In the genomic region with DNA sequence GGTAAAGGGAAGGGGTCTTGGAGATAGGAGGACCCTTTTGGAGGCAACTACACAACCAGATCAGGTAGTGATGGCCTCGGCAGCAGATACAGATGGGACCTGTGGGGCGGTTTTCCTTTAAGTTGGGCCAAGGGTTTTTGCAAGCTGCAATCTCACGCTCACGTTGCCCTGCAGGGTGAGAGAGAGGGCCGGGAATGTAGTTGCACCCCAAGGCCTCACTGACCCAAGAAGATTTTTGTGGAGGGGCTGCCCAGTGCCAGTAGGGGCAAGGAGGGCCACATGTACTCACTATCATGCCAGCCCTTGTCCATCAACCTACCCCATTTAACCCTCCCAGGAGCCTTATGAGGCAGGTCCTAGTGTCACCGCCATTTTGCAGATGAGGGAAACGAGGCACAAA, we compare ENCODE assay signal across 30 cellular contexts. TPM values are rescaled to one million over a fixed set of nuclear protein-coding genes. Genes with fewer than 3 reads are reported as not detected.
DNase-seq lines count a peak whose midpoint lies in the region; ATAC-seq and TF ChIP-seq lines count a peak whose summit lies in the region.
"Had no signal": no experiment of that assay in that cellular context is flagged by ENCODE, and none has a peak within 500 bp of the region (broad histone marks: within the 10 kb centered on the region; RNA-seq: fewer than 3 reads in every experiment).

No MANE protein-coding gene starts in this region.

- ATAC-seq in T-cell (replicated peaks in 1 of 4) (no peak), thoracic aorta (ENCODE audit: insufficient number of reproducible peaks, low FRiP score, low read depth) (no peak), HG03039 (IDR thresholded peaks at IDR 0.05; ENCODE audit: unreplicated experiment) (no peak)
- ATAC-seq: activated CD4-positive, CD25-positive, alpha-beta regulatory T cell treated with anti-CD3 and anti-CD28 coated beads, Interleukin-2, amount 50 U/mL, for 24 hours; stimulated activated naive CD8-positive, alpha-beta T cell treated with anti-CD3 and anti-CD28 coated beads, Interleukin-15, amount 100 ng/mL, for 72 hours had no signal

- intact Hi-C loops in esophagus muscularis mucosa (cut with DNase I) (loop anchor here (5.0 kb wide), 3 partner anchors 45 to 125 kb away; a partner anchor contains a TSS), Calu3 (cut with micrococcal nuclease; ENCODE audit: unreplicated experiment) (no loop called here)

- H3K4me1 Mint-ChIP-seq in T-cell (peaks cover 48 to 49% (median 49%) of the 10 kb centered on the region in 3 donors), neural crest cell (peaks cover 21% of the 10 kb centered on the region), Calu3 (ENCODE audit: low read depth, unreplicated experiment) (no peaks in the 10 kb centered on the region)
- H3K4me1 Mint-ChIP-seq: naive B cell had no signal

- H3K27ac Mint-ChIP-seq in T-cell, result peak overlapping the region; percentile 53 to 82
- peak overlapping the region; percentile 79 for H3K27ac Mint-ChIP-seq in neural crest cell (ENCODE audit: unreplicated experiment)
- no peak overlapping the region for H3K27ac Mint-ChIP-seq in Calu3 (ENCODE audit: unreplicated experiment)
- H3K27ac Mint-ChIP-seq: activated CD4-positive, alpha-beta memory T cell treated with anti-CD3 and anti-CD28 coated beads for 36 hours; activated T-helper 1 cell treated with anti-CD3 and anti-CD28 coated beads, Interleukin-12 subunit alpha, Interleukin-12 subunit beta, Interleukin-2, Interleukin-4 antibody, amounts not matched to agents 30 ng/mL and 10 ng/mL and 1 ng/mL, durations not matched to agents 14 hours and 24 hours and 36 hours; HFFc6; T-helper 1 cell treated with Interleukin-12 subunit alpha and Interleukin-12 subunit beta and Interleukin-4 antibody, amounts not matched to agents 30 μg/mL and 1 μg/mL, for 36 hours; type B pancreatic cell had no signal

- CTCF ChIA-PET in T-cell (lab: Charles Lee) (no interaction called here), Calu3 (lab: Charles Lee) (no interaction called here)

- H3K4me1 ChIP-seq in esophagus muscularis mucosa (peaks cover 30 to 48% (median 35%) of the 10 kb centered on the region in 4 donors), thoracic aorta (ENCODE audit: control insufficient read depth in 1 of 2, low read depth in 2 of 2) (peaks cover 15 to 39% of the 10 kb centered on the region in 2 donors)

- H3K36me3 ChIP-seq in esophagus muscularis mucosa (no peaks in the 10 kb centered on the region), thoracic aorta (no peaks in the 10 kb centered on the region)
- H3K36me3 ChIP-seq: adrenal gland had no signal

- POLR2A ChIA-PET in T-cell (lab: Charles Lee), result no interaction called here

- TF ChIP-seq CTCF in esophagus muscularis mucosa (IDR thresholded peaks at IDR 0.05) (no peak), neural crest cell (conservative IDR thresholded peaks at IDR 0.05) (no peak), thoracic aorta (IDR thresholded peaks at IDR 0.05) (no peak), Calu3 (IDR thresholded peaks at IDR 0.05; ENCODE audit: unreplicated experiment) (no peak)

- H3K36me3 Mint-ChIP-seq in T-cell (peaks cover 15% of the 10 kb centered on the region), neural crest cell (ENCODE audit: low read depth) (peaks cover 2% of the 10 kb centered on the region), Calu3 (ENCODE audit: insufficient read depth, unreplicated experiment) (no peaks in the 10 kb centered on the region)
- H3K36me3 Mint-ChIP-seq: activated CD4-positive, alpha-beta memory T cell treated with anti-CD3 and anti-CD28 coated beads for 36 hours; naive B cell; type B pancreatic cell had no signal

- H3K4me3 Mint-ChIP-seq in T-cell (no peak overlapping the region), neural crest cell (no peak overlapping the region), Calu3 (ENCODE audit: low read depth, unreplicated experiment) (no peak overlapping the region)
- H3K4me3 Mint-ChIP-seq: activated CD4-positive, alpha-beta memory T cell treated with anti-CD3 and anti-CD28 coated beads for 36 hours; activated T-helper 1 cell treated with anti-CD3 and anti-CD28 coated beads, Interleukin-12 subunit alpha, Interleukin-12 subunit beta, Interleukin-2, Interleukin-4 antibody, amounts not matched to agents 30 ng/mL and 10 ng/mL and 1 ng/mL, durations not matched to agents 14 hours and 24 hours and 36 hours; HFFc6; naive B cell; stimulated activated naive CD8-positive, alpha-beta T cell treated with anti-CD3 and anti-CD28 coated beads, Interleukin-15, amount 100 ng/mL, for 72 hours; T-helper 1 cell treated with Interleukin-12 subunit alpha and Interleukin-12 subunit beta and Interleukin-4 antibody, amounts not matched to agents 30 μg/mL and 1 μg/mL, for 36 hours; type B pancreatic cell had no signal

- H3K9me3 Mint-ChIP-seq in T-cell, result no peaks in the 10 kb centered on the region
- no peaks in the 10 kb centered on the region for H3K9me3 Mint-ChIP-seq in neural crest cell
- no peaks in the 10 kb centered on the region for H3K9me3 Mint-ChIP-seq in Calu3 (ENCODE audit: low read depth, unreplicated experiment)
- H3K9me3 Mint-ChIP-seq: activated CD4-positive, alpha-beta memory T cell treated with anti-CD3 and anti-CD28 coated beads for 36 hours; activated T-helper 1 cell treated with anti-CD3 and anti-CD28 coated beads, Interleukin-12 subunit alpha, Interleukin-12 subunit beta, Interleukin-2, Interleukin-4 antibody, amounts not matched to agents 30 ng/mL and 10 ng/mL and 1 ng/mL, durations not matched to agents 14 hours and 24 hours and 36 hours; naive B cell; stimulated activated naive CD8-positive, alpha-beta T cell treated with anti-CD3 and anti-CD28 coated beads, Interleukin-15, amount 100 ng/mL, for 72 hours; T-helper 1 cell treated with Interleukin-12 subunit alpha and Interleukin-12 subunit beta and Interleukin-4 antibody, amounts not matched to agents 30 μg/mL and 1 μg/mL, for 36 hours; type B pancreatic cell had no signal

- no peak for TF ChIP-seq EP300 in esophagus muscularis mucosa (IDR thresholded peaks at IDR 0.05)

- peak overlapping the region; percentile 87 to 94 (median 88) for H3K27ac ChIP-seq in esophagus muscularis mucosa (replicated peaks in 1 of 4)
- H3K27ac ChIP-seq in thoracic aorta, result peak overlapping the region; percentile 93 to 96
- H3K27ac ChIP-seq: RWPE1 had no signal

- no peak for TF ChIP-seq POLR2A in esophagus muscularis mucosa (IDR thresholded peaks at IDR 0.05; ENCODE audit: low read depth)

- H3K27me3 Mint-ChIP-seq in T-cell (no peaks in the 10 kb centered on the region), neural crest cell (ENCODE audit: low read depth) (no peaks in the 10 kb centered on the region), Calu3 (ENCODE audit: unreplicated experiment) (peaks cover 71% of the 10 kb centered on the region)
- H3K27me3 Mint-ChIP-seq: activated CD4-positive, alpha-beta memory T cell treated with anti-CD3 and anti-CD28 coated beads for 36 hours; stimulated activated naive CD8-positive, alpha-beta T cell treated with anti-CD3 and anti-CD28 coated beads, Interleukin-15, amount 100 ng/mL, for 72 hours had no signal

- H3K4me3 ChIP-seq in esophagus muscularis mucosa, result no peak overlapping the region
- no peak overlapping the region for H3K4me3 ChIP-seq in thoracic aorta
- H3K4me3 ChIP-seq: adrenal gland had no signal

- H3K9me3 ChIP-seq in esophagus muscularis mucosa (no peaks in the 10 kb centered on the region), thoracic aorta (no peaks in the 10 kb centered on the region)
- H3K9me3 ChIP-seq: adrenal gland, SK-N-SH had no signal

- no peak for DNase-seq in T-cell
- DNase-seq in esophagus muscularis mucosa (ENCODE audit: extremely low spot score), result no peak
- DNase-seq in neural crest cell (ENCODE audit: low read depth, low spot score), result no peak
- DNase-seq in thoracic aorta (ENCODE audit: low spot score), result no peak
- DNase-seq in middle frontal gyrus (ENCODE audit: extremely low spot score, low spot score), result no peak
- DNase-seq in Calu3, result no peak
- no peak for DNase-seq in NCI-H345 treated with DMSO at 0.1 percent for 48 hours (lab: John Stamatoyannopoulos, UW; ENCODE audit: unreplicated experiment)
- DNase-seq: activated CD4-positive, alpha-beta memory T cell treated with anti-CD3 and anti-CD28 coated beads for 36 hours; activated CD8-positive, alpha-beta memory T cell treated with anti-CD3 and anti-CD28 coated beads, Interleukin-2, amount 50 U/mL, for 48 hours; activated naive CD4-positive, alpha-beta T cell treated with Interleukin-2 at 50 U/mL for 16 hours; adrenal gland; C1 segment of cervical spinal cord; COR-L47; DMS53; HFFc6; naive B cell; NCI-H1417; NCI-H2029 treated with DMSO at 0.1 percent for 48 hours; NCI-H526; OCI-M1; SK-N-SH; stimulated activated CD4-positive, alpha-beta T cell treated with anti-CD3 and anti-CD28 coated beads, Interleukin-2, amount 100 ng/mL, for 24 hours; stimulated activated CD8-positive, alpha-beta memory T cell treated with anti-CD3 and anti-CD28 coated beads, Interleukin-4, amount 100 ng/mL, for 48 hours; stimulated activated naive CD8-positive, alpha-beta T cell treated with anti-CD3 and anti-CD28 coated beads, Interleukin-15, amount 100 ng/mL, for 72 hours had no signal

- WGBS in esophagus muscularis mucosa, result 94% methylated on average over 4 of the region's 7 CpGs

- H3K27me3 ChIP-seq in esophagus muscularis mucosa (no peaks in the 10 kb centered on the region), thoracic aorta (replicated peaks; ENCODE audit: insufficient read depth) (no peaks in the 10 kb centered on the region)
- H3K27me3 ChIP-seq: adrenal gland had no signal

- no TSS peak for BruUV-seq in Calu3 (replicated peaks; lab: Mats Ljungman, UMichigan)

RNA-seq across cellular contexts. Expression of a gene that starts 57.7 kb away (rescaled TPM):
- total RNA-seq in T-cell (10 to 100 TPM; 22.4 to 28.9 (median 25.9) TPM), esophagus muscularis mucosa (10 to 100 TPM; 35.3 to 75.1 (median 50.5) TPM), neural crest cell (146 and 148 TPM in 2 replicates), thoracic aorta (10 to 100 TPM; 44.1 to 48.6 TPM), Calu3 (2022) (39.6 and 40.6 TPM in 2 replicates)
